ENCODE assay signal across 1 cellular context in the genomic region with DNA sequence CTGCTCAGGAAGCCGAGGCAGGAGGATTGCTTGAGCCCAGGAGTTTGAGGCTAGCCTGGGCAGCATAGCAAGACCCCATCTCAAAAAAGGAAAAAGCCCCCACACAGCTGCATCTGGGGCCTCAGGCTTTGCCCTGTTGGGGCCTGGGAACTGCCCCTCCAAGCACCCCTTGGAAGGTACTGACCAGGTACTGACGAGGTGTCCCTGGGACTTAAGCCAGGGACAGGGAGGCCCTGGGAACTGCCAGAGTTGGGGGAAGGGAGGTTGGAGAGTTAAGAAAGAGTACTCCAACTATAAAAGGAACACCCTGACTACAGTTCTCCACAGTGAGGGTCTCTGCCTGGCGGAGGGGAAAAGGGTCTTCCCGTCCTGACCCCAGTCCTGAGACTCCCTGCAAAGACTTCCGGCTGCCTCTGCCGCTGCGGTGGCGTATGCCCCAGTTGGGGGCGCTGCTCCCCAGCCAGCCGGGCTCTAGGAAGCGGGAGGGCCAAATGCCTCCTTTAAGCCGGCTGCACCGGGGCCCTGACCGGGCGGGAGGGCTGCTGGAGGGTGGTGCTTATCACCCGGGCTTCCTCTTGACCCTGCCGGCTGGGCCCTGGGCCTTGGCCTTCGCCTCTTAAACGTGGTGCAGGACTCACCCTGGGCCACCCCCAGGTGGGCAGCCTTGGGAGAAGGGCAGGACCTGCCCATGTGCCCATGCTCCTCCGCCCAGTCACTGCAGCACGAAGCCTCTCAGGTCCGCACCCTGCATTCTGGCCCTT.
A peak's percentile ranks its signal among the peaks of the same experiment; 100 is the strongest.
TF ChIP-seq lines count a peak whose summit lies in the region.

No MANE protein-coding gene starts in this region.

TF ChIP-seq in HepG2, 621 proteins besides CTCF, POLR2A, EP300 and RAD21 (continued from another document and continues in another):
- TF ChIP-seq HNF1A (IDR thresholded peaks at IDR 0.05; ENCODE audit: low read depth) (no peak), HNF1A (CRISPR knock-in tag; IDR thresholded peaks at IDR 0.05; ENCODE audit: borderline replicate concordance) (no peak), AGO1 (IDR thresholded peaks at IDR 0.05; ENCODE audit: low read depth, low read length, poor library complexity, severe bottlenecking) (peak; percentile 75), KLF15 (CRISPR knock-in tag; IDR thresholded peaks at IDR 0.05; ENCODE audit: borderline replicate concordance) (no peak), ZFP36L2 (CRISPR knock-in tag; IDR thresholded peaks at IDR 0.05) (peak; percentile 68; the same call in 1 of the 2 replicates), FIP1L1 (IDR thresholded peaks at IDR 0.05; ENCODE audit: borderline replicate concordance, insufficient read depth, low read depth, low read length) (no peak; the same call in 1 of the 2 replicates), KLF12 (CRISPR knock-in tag; IDR thresholded peaks at IDR 0.05; ENCODE audit: borderline replicate concordance) (no peak), SRY (CRISPR knock-in tag; IDR thresholded peaks at IDR 0.05) (no peak), ZNF101 (CRISPR knock-in tag; IDR thresholded peaks at IDR 0.05; ENCODE audit: borderline replicate concordance, low read depth) (no peak), FUBP1 (CRISPR knock-in tag; IDR thresholded peaks at IDR 0.05; ENCODE audit: borderline replicate concordance) (0 out of 2 replicates have a peak, but pooled peaks have one; percentile 65), ZNF124 (CRISPR knock-in tag; IDR thresholded peaks at IDR 0.05) (no peak), MAX (IDR thresholded peaks at IDR 0.05) (peak; percentile 95), ZBTB14 (CRISPR knock-in tag; IDR thresholded peaks at IDR 0.05) (no peak), HES4 (CRISPR knock-in tag; IDR thresholded peaks at IDR 0.05; ENCODE audit: borderline replicate concordance) (no peak; the same call in 1 of the 2 replicates), ZNF264 (CRISPR knock-in tag; IDR thresholded peaks at IDR 0.05) (peak; percentile 44; the same call in 1 of the 2 replicates), ZNF777 (CRISPR knock-in tag; IDR thresholded peaks at IDR 0.05) (0 out of 2 replicates have a peak, but pooled peaks have one; percentile 52), POLR2AphosphoS2 (IDR thresholded peaks at IDR 0.05; ENCODE audit: low read depth, low read length) (no peak), ZKSCAN5 (CRISPR knock-in tag; IDR thresholded peaks at IDR 0.05) (no peak), SP2 (CRISPR knock-in tag; IDR thresholded peaks at IDR 0.05) (peak; percentile 28; the same call in 1 of the 2 replicates), NR0B2 (CRISPR knock-in tag; IDR thresholded peaks at IDR 0.05) (peak; percentile 42; the same call in 1 of the 2 replicates), ZNF292 (CRISPR knock-in tag; IDR thresholded peaks at IDR 0.05; ENCODE audit: borderline replicate concordance, low read depth) (peak; percentile 74; the same call in 1 of the 2 replicates), TCF12 (IDR thresholded peaks at IDR 0.05) (no peak), TCF12 (CRISPR knock-in tag; IDR thresholded peaks at IDR 0.05) (no peak), ZNF382 (CRISPR knock-in tag; IDR thresholded peaks at IDR 0.05; ENCODE audit: borderline replicate concordance) (no peak), SNAI1 (CRISPR knock-in tag; IDR thresholded peaks at IDR 0.05; ENCODE audit: borderline replicate concordance) (peak; percentile 37; the same call in 1 of the 2 replicates), NRL (CRISPR knock-in tag; IDR thresholded peaks at IDR 0.05; ENCODE audit: borderline replicate concordance) (peak; percentile 84; the same call in 1 of the 2 replicates), CHD4 (IDR thresholded peaks at IDR 0.05; ENCODE audit: borderline replicate concordance, low read length) (no peak)
- TF ChIP-seq, protein P1, sequence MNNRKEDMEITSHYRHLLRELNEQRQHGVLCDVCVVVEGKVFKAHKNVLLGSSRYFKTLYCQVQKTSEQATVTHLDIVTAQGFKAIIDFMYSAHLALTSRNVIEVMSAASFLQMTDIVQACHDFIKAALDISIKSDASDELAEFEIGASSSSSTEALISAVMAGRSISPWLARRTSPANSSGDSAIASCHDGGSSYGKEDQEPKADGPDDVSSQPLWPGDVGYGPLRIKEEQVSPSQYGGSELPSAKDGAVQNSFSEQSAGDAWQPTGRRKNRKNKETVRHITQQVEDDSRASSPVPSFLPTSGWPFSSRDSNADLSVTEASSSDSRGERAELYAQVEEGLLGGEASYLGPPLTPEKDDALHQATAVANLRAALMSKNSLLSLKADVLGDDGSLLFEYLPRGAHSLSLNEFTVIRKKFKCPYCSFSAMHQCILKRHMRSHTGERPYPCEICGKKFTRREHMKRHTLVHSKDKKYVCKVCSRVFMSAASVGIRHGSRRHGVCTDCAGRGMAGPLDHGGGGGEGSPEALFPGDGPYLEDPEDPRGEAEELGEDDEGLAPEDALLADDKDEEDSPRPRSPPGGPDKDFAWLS (CRISPR knock-in tag; IDR thresholded peaks at IDR 0.05; ENCODE audit: borderline replicate concordance) = no peak
- TF ChIP-seq, protein P2, sequence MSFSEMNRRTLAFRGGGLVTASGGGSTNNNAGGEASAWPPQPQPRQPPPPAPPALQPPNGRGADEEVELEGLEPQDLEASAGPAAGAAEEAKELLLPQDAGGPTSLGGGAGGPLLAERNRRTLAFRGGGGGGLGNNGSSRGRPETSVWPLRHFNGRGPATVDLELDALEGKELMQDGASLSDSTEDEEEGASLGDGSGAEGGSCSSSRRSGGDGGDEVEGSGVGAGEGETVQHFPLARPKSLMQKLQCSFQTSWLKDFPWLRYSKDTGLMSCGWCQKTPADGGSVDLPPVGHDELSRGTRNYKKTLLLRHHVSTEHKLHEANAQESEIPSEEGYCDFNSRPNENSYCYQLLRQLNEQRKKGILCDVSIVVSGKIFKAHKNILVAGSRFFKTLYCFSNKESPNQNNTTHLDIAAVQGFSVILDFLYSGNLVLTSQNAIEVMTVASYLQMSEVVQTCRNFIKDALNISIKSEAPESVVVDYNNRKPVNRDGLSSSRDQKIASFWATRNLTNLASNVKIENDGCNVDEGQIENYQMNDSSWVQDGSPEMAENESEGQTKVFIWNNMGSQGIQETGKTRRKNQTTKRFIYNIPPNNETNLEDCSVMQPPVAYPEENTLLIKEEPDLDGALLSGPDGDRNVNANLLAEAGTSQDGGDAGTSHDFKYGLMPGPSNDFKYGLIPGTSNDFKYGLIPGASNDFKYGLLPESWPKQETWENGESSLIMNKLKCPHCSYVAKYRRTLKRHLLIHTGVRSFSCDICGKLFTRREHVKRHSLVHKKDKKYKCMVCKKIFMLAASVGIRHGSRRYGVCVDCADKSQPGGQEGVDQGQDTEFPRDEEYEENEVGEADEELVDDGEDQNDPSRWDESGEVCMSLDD (CRISPR knock-in tag; IDR thresholded peaks at IDR 0.05; ENCODE audit: borderline replicate concordance) = no peak; the same call in 1 of the 2 replicates
- TF ChIP-seq, protein P3, sequence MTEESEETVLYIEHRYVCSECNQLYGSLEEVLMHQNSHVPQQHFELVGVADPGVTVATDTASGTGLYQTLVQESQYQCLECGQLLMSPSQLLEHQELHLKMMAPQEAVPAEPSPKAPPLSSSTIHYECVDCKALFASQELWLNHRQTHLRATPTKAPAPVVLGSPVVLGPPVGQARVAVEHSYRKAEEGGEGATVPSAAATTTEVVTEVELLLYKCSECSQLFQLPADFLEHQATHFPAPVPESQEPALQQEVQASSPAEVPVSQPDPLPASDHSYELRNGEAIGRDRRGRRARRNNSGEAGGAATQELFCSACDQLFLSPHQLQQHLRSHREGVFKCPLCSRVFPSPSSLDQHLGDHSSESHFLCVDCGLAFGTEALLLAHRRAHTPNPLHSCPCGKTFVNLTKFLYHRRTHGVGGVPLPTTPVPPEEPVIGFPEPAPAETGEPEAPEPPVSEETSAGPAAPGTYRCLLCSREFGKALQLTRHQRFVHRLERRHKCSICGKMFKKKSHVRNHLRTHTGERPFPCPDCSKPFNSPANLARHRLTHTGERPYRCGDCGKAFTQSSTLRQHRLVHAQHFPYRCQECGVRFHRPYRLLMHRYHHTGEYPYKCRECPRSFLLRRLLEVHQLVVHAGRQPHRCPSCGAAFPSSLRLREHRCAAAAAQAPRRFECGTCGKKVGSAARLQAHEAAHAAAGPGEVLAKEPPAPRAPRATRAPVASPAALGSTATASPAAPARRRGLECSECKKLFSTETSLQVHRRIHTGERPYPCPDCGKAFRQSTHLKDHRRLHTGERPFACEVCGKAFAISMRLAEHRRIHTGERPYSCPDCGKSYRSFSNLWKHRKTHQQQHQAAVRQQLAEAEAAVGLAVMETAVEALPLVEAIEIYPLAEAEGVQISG (CRISPR knock-in tag; IDR thresholded peaks at IDR 0.05) = peak; percentile 77
- TF ChIP-seq, protein P4, sequence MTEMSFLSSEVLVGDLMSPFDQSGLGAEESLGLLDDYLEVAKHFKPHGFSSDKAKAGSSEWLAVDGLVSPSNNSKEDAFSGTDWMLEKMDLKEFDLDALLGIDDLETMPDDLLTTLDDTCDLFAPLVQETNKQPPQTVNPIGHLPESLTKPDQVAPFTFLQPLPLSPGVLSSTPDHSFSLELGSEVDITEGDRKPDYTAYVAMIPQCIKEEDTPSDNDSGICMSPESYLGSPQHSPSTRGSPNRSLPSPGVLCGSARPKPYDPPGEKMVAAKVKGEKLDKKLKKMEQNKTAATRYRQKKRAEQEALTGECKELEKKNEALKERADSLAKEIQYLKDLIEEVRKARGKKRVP (CRISPR knock-in tag; IDR thresholded peaks at IDR 0.05) = no peak
- TF ChIP-seq, protein P5, sequence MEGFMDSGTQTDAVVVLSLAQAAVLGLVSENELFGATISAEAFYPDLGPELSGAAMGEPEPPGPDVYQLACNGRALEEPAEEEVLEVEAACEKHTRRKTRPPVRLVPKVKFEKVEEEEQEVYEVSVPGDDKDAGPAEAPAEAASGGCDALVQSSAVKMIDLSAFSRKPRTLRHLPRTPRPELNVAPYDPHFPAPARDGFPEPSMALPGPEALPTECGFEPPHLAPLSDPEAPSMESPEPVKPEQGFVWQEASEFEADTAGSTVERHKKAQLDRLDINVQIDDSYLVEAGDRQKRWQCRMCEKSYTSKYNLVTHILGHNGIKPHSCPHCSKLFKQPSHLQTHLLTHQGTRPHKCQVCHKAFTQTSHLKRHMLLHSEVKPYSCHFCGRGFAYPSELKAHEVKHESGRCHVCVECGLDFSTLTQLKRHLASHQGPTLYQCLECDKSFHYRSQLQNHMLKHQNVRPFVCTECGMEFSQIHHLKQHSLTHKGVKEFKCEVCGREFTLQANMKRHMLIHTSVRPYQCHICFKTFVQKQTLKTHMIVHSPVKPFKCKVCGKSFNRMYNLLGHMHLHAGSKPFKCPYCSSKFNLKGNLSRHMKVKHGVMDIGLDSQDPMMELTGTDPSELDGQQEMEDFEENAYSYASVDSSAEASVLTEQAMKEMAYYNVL (CRISPR knock-in tag; IDR thresholded peaks at IDR 0.05; ENCODE audit: borderline replicate concordance) = peak; percentile 58; the same call in 1 of the 2 replicates
